Comparison of ENCODE assay signal across 11 cellular contexts in the genomic region with DNA sequence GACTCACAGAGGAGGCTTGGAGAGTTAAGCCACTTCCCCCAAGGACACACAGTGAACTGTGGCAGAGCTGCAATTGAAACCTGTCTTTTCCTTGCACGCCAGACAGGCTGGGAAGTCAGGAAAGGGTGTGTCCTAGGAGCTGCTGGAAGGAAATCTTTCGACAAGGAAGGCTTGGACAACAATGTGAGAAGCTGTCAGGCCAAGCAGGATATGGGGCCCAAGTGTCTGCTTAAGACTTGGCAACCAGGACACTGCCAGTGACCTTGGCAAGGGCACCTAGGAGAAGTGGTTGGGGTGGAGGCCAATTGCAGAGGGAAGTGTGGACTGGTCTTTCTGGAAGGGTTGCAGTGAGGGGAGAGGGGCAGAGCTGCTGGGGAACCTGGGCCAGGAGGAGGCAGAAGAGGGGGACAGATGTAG. TPM values are rescaled to one million over a fixed set of nuclear protein-coding genes. Genes with fewer than 3 reads are reported as not detected.
DNase-seq lines count a peak whose midpoint lies in the region; ATAC-seq and TF ChIP-seq lines count a peak whose summit lies in the region.
"Had no signal": no experiment of that assay in that cellular context is flagged by ENCODE, and none has a peak within 500 bp of the region (broad histone marks: within the 10 kb centered on the region; RNA-seq: fewer than 3 reads in every experiment).

No MANE protein-coding gene starts in this region.

- ATAC-seq in HG03108 (IDR thresholded peaks at IDR 0.05; ENCODE audit: unreplicated experiment) = no peak
- ATAC-seq in T-cell (replicated peaks in 1 of 4) = no peak

- DNase-seq in H4 (ENCODE audit: low spot score) (peak; percentile 64), RPMI7951 (ENCODE audit: low read depth) (peak; percentile 15), glomerular visceral epithelial cell (ENCODE audit: extremely low spot score) (peak; percentile 43), progenitor cell of endocrine pancreas (ENCODE audit: low spot score, unreplicated experiment) (no peak), 8988T (no peak), kidney glomerular epithelial cell (lab: John Stamatoyannopoulos, UW) (no peak), T-cell (no peak)
- DNase-seq: NCI-H2171 treated with DMSO at 0.1 percent for 48 hours; stimulated activated CD4-positive, alpha-beta T cell treated with anti-CD3 and anti-CD28 coated beads, Interleukin-12 subunit alpha, Interleukin-12 subunit beta, amount 100 ng/mL, for 4 hours had no signal

- POLR2A ChIA-PET in T-cell (lab: Charles Lee) = interaction anchor here in 1 of 2 donors (0.6 kb wide), 2 partner anchors 224 to 899 kb away, joined by 3 to 4 read pairs; no protein-coding TSS in a partner anchor

- H3K4me1 Mint-ChIP-seq in progenitor cell of endocrine pancreas (ENCODE audit: low read depth) = peaks cover 6% of the 10 kb centered on the region
- H3K4me1 Mint-ChIP-seq in T-cell = peaks cover 28 to 29% (median 28%) of the 10 kb centered on the region in 3 donors

- H3K27me3 Mint-ChIP-seq in progenitor cell of endocrine pancreas (peaks cover 30% of the 10 kb centered on the region), T-cell (no peaks in the 10 kb centered on the region)

- H3K9me3 Mint-ChIP-seq in progenitor cell of endocrine pancreas (ENCODE audit: low read depth) (no peaks in the 10 kb centered on the region), T-cell (no peaks in the 10 kb centered on the region)

- H3K36me3 Mint-ChIP-seq in progenitor cell of endocrine pancreas (ENCODE audit: insufficient read depth) (no peaks in the 10 kb centered on the region), T-cell (no peaks in the 10 kb centered on the region)

- H3K4me3 Mint-ChIP-seq in progenitor cell of endocrine pancreas (ENCODE audit: low read depth) (no peak overlapping the region), T-cell (no peak overlapping the region)

- CTCF ChIA-PET in T-cell (lab: Charles Lee) = interaction anchor here in 1 of 2 donors (1.1 to 1.4 kb wide), 2 partner anchors 19 to 49 kb away, joined by 3 to 8 read pairs; partner anchors contain the start of gene NCBP3

- TF ChIP-seq CTCF in progenitor cell of endocrine pancreas (IDR thresholded peaks at IDR 0.05; ENCODE audit: unreplicated experiment) = no peak

- peak overlapping the region; percentile 80 for H3K27ac Mint-ChIP-seq in progenitor cell of endocrine pancreas
- peak overlapping the region in 1 of 2 donors; percentile 8 for H3K27ac Mint-ChIP-seq in T-cell

RNA-seq across cellular contexts. Expression of gene CAMKK1, which starts 2.1 kb away (rescaled TPM):
- total RNA-seq in H4 (2014; rRNA removed; shearing (Covaris generic)) = 2.7 and 3.5 TPM in 2 replicates
- 1.2 and 2.3 TPM in 2 replicates for total RNA-seq in RPMI7951 (2014; rRNA removed; shearing (Covaris generic))
- total RNA-seq in progenitor cell of endocrine pancreas = 3.3 and 3.6 TPM in 2 replicates
- 10 to 100 TPM in 1 of 5 donors, 1 to 10 TPM in 4; 5.3 to 11.0 (median 6.0) TPM for total RNA-seq in T-cell

RNA-seq across cellular contexts. Expression of gene P2RX1, which starts 21.3 kb away (rescaled TPM):
- not detected in 2 replicates for total RNA-seq in H4 (2014; rRNA removed; shearing (Covaris generic))
- total RNA-seq in RPMI7951 (2014; rRNA removed; shearing (Covaris generic)) = not detected in 2 replicates
- total RNA-seq in progenitor cell of endocrine pancreas (0.19 and 0.60 TPM in 2 replicates), T-cell (1 to 10 TPM in 3 of 5 donors, under 1 TPM in 2; 0.95 to 3.3 (median 1.2) TPM)
- total RNA-seq: glomerular endothelial cell had no signal

RNA-seq across cellular contexts. Expression of gene NCBP3, which starts 48.9 kb away (rescaled TPM):
- total RNA-seq in H4 (2014; rRNA removed; shearing (Covaris generic)) = 4.4 and 6.9 TPM in 2 replicates
- total RNA-seq in RPMI7951 (2014; rRNA removed; shearing (Covaris generic)) = 7.9 and 9.7 TPM in 2 replicates
- total RNA-seq in progenitor cell of endocrine pancreas (90.4 and 90.9 TPM in 2 replicates), T-cell (10 to 100 TPM; 35.6 to 55.5 (median 46.7) TPM)

Comparison
In these comparisons a context has a peak if more than half of its experiments do, and no peak if none do; other contexts are left out.
1. DNase-seq: peak in H4 (single experiment), RPMI7951 (single experiment) and glomerular visceral epithelial cell (single experiment); none in progenitor cell of endocrine pancreas (single experiment), 8988T (single experiment), kidney glomerular epithelial cell (single experiment) and T-cell (0 of 34).